Comparison of ENCODE assay signal across 10 cellular contexts in genomic region chrX:134294548-134294947, GRCh38. TPM values are rescaled to one million over a fixed set of nuclear protein-coding genes. Genes with fewer than 3 reads are reported as not detected.
DNase-seq lines count a peak whose midpoint lies in the region; ATAC-seq, FAIRE-seq and TF ChIP-seq lines count a peak whose summit lies in the region.
"Had no signal": no experiment of that assay in that cellular context is flagged by ENCODE, and none has a peak within 500 bp of the region (broad histone marks: within the 10 kb centered on the region; RNA-seq: fewer than 3 reads in every experiment).

No MANE protein-coding gene starts in this region.

- H3K4me1 ChIP-seq in neural progenitor cell = no peaks in the 10 kb centered on the region
- H3K4me1 ChIP-seq in colonic mucosa = no peaks in the 10 kb centered on the region
- H3K4me1 ChIP-seq: psoas muscle had no signal

- no peaks in the 10 kb centered on the region for H3K36me3 ChIP-seq in GM06990 (ENCODE audit: control insufficient read depth, insufficient read depth, low read length)
- no peaks in the 10 kb centered on the region for H3K36me3 ChIP-seq in neural progenitor cell
- no peaks in the 10 kb centered on the region for H3K36me3 ChIP-seq in colonic mucosa

- H3K4me3 ChIP-seq in GM06990 (replicated peaks; ENCODE audit: low read depth, low read length) = no peak overlapping the region
- H3K4me3 ChIP-seq in neural progenitor cell = no peak overlapping the region
- no peak overlapping the region for H3K4me3 ChIP-seq in colonic mucosa
- H3K4me3 ChIP-seq: psoas muscle had no signal

- H3K4me2 ChIP-seq in neural progenitor cell = no peak overlapping the region

- TF ChIP-seq CTCF in GM06990 (IDR thresholded peaks at IDR 0.05; ENCODE audit: insufficient read depth, low read length, poor library complexity, severe bottlenecking) = peak; percentile 27
- peak; percentile 22 for TF ChIP-seq CTCF in neural progenitor cell (IDR thresholded peaks at IDR 0.05)
- TF ChIP-seq CTCF in colonic mucosa (IDR thresholded peaks at IDR 0.05) = no peak

- H3K27me3 Mint-ChIP-seq in neural progenitor cell (ENCODE audit: insufficient read depth, low read depth) = no peaks in the 10 kb centered on the region

- no peaks in the 10 kb centered on the region for H3K36me3 Mint-ChIP-seq in neural progenitor cell
- H3K36me3 Mint-ChIP-seq: T-cell had no signal

- no peaks in the 10 kb centered on the region for H3K27me3 ChIP-seq in GM06990 (replicated peaks; ENCODE audit: control insufficient read depth, insufficient read depth, low read length)
- H3K27me3 ChIP-seq in neural progenitor cell = no peaks in the 10 kb centered on the region
- no peaks in the 10 kb centered on the region for H3K27me3 ChIP-seq in colonic mucosa

- H3K9me3 Mint-ChIP-seq in neural progenitor cell = peaks cover 11% of the 10 kb centered on the region

- no peak for ATAC-seq in GM19035 (IDR thresholded peaks at IDR 0.05; ENCODE audit: unreplicated experiment)
- ATAC-seq: activated T-cell treated with anti-CD3 and anti-CD28 coated beads, Interleukin-2, amount 50 U/mL, for 4 hours; psoas muscle; T-cell had no signal

- H3K27ac ChIP-seq in neural progenitor cell = no peak overlapping the region
- H3K27ac ChIP-seq in colonic mucosa = no peak overlapping the region
- H3K27ac ChIP-seq: psoas muscle had no signal

- H3K79me2 ChIP-seq in neural progenitor cell (ENCODE audit: low read depth) = no peaks in the 10 kb centered on the region

- H3K9me3 ChIP-seq in neural progenitor cell (ENCODE audit: low read depth) = peaks cover 20% of the 10 kb centered on the region
- H3K9me3 ChIP-seq in colonic mucosa = no peaks in the 10 kb centered on the region
- H3K9me3 ChIP-seq: psoas muscle had no signal

- H3K9ac ChIP-seq in neural progenitor cell (no peak overlapping the region), colonic mucosa (ENCODE audit: low read depth in 2 of 2, low read length in 2 of 2) (no peak overlapping the region)

- H3K27ac Mint-ChIP-seq in neural progenitor cell = no peak overlapping the region
- H3K27ac Mint-ChIP-seq: T-cell had no signal

- H4K20me1 ChIP-seq in neural progenitor cell (ENCODE audit: low read depth) = no peaks in the 10 kb centered on the region

- H3K4me3 Mint-ChIP-seq in neural progenitor cell = no peak overlapping the region
- H3K4me3 Mint-ChIP-seq: activated T-cell treated with anti-CD3 and anti-CD28 coated beads, Interleukin-2, amount 50 U/mL, for 4 hours; T-cell had no signal

- H3F3A ChIP-seq in neural progenitor cell (ENCODE audit: low read depth) = no peaks in the 10 kb centered on the region

- no peak for FAIRE-seq in RCC 7860 (lab: Jason Lieb, UNC)

- DNase-seq in GM06990 (ENCODE audit: extremely low read depth, insufficient read length) (no peak), M059J (ENCODE audit: low read depth) (peak; percentile 4), dermis blood vessel endothelial cell (peak; percentile 1), neural progenitor cell (ENCODE audit: low spot score) (no peak), RCC 7860 (ENCODE audit: low spot score) (no peak), colonic mucosa (no peak)
- DNase-seq: activated T-cell treated with anti-CD3 and anti-CD28 coated beads, Interleukin-2, amount 50 U/mL, for 4 hours; psoas muscle; T-cell had no signal

- H2AFZ ChIP-seq in neural progenitor cell (replicated peaks) = no peak overlapping the region

- H3K4me1 Mint-ChIP-seq in neural progenitor cell = peaks cover 5% of the 10 kb centered on the region
- H3K4me1 Mint-ChIP-seq: T-cell had no signal

- intact Hi-C loops in colonic mucosa (cut with DNase I) = no loop called here

RNA-seq across cellular contexts. Expression of gene CCDC160, which starts 57.6 kb away (rescaled TPM):
- total RNA-seq in M059J (2014; rRNA removed; shearing (Covaris generic)) = not detected in 2 replicates
- total RNA-seq in dermis blood vessel endothelial cell (not detected in 2 replicates), neural progenitor cell (ENCODE audit: low replicate concordance) (18.4 and 21.6 TPM in 2 replicates), colonic mucosa (not detected)
- total RNA-seq: activated T-cell treated with anti-CD3 and anti-CD28 coated beads, Interleukin-2, amount 50 U/mL, for 4 hours; T-cell had no signal

Comparison
In these comparisons a context has a peak if more than half of its experiments do, and no peak if none do; other contexts are left out.
1. DNase-seq: peak in M059J (single experiment) and dermis blood vessel endothelial cell (single experiment); none in GM06990 (single experiment), neural progenitor cell (single experiment), RCC 7860 (single experiment) and colonic mucosa (single experiment).
2. RNA of gene CCDC160, which starts 57.6 kb away (total RNA-seq): 18.4 to 21.6 TPM in neural progenitor cell; not detected in colonic mucosa, not detected in M059J and not detected in dermis blood vessel endothelial cell; every median in the first group is over 10 times any median in the second.